22 cellular contexts compared by ENCODE assay signal in genomic region chr1:173114381-173114780, GRCh38.
DNase-seq lines count a peak whose midpoint lies in the region; ATAC-seq and TF ChIP-seq lines count a peak whose summit lies in the region.
"Had no signal": no experiment of that assay in that cellular context is flagged by ENCODE, and none has a peak within 500 bp of the region (broad histone marks: within the 10 kb centered on the region; RNA-seq: fewer than 3 reads in every experiment).

No MANE protein-coding gene starts in this region.

- no peaks in the 10 kb centered on the region for H3K36me3 ChIP-seq in gastroesophageal sphincter
- H3K36me3 ChIP-seq in skeletal muscle tissue (ENCODE audit: control insufficient read depth in 3 of 3, insufficient read depth in 3 of 3, low read length in 3 of 3): no peaks in the 10 kb centered on the region
- no peaks in the 10 kb centered on the region for H3K36me3 ChIP-seq in esophagus squamous epithelium

- intact Hi-C loops in dendritic cell treated with granulocyte-macrophage colony-stimulating factor and Interleukin-4, amounts not matched to agents 40 ng/mL and 50 ng/mL, for 4 days (cut with micrococcal nuclease): loop anchor here (5.0 kb wide), 1 partner anchor 97 kb away; no protein-coding TSS in a partner anchor
- intact Hi-C loops in esophagus squamous epithelium (cut with DNase I): no loop called here

- H3K27ac ChIP-seq in gastroesophageal sphincter: no peak overlapping the region
- H3K27ac ChIP-seq in skeletal muscle tissue (ENCODE audit: low read depth, low read length): peak overlapping the region; percentile 31
- H3K27ac ChIP-seq in esophagus squamous epithelium: no peak overlapping the region
- H3K27ac ChIP-seq: RWPE1 had no signal

- H3K4me3 ChIP-seq in gastroesophageal sphincter (no peak overlapping the region), skeletal muscle tissue (ENCODE audit: low read length in 3 of 3) (no peak overlapping the region), esophagus squamous epithelium (no peak overlapping the region)
- H3K4me3 ChIP-seq: GM23338 had no signal

- no peaks in the 10 kb centered on the region for H3K36me3 Mint-ChIP-seq in dendritic cell treated with granulocyte-macrophage colony-stimulating factor and Interleukin-4, amounts not matched to agents 40 ng/mL and 50 ng/mL, for 4 days (ENCODE audit: low read depth)

- 71% methylated on average over 2 of the region's 2 CpGs; no CpG with 5 or more reads in 1 of the 2 donors for WGBS in gastroesophageal sphincter (ENCODE audit: low coverage in 1 of 2), 2 donors
- WGBS in esophagus squamous epithelium, 2 donors: 22 to 41% methylated on average over 2 of the region's 2 CpGs

- peak; percentile 22 for ATAC-seq in gastroesophageal sphincter
- ATAC-seq: GM23338, HepG2, Panc1 had no signal

- peaks cover 68% of the 10 kb centered on the region for H3K4me1 Mint-ChIP-seq in dendritic cell treated with granulocyte-macrophage colony-stimulating factor and Interleukin-4, amounts not matched to agents 40 ng/mL and 50 ng/mL, for 4 days (ENCODE audit: low read depth)
- H3K4me1 Mint-ChIP-seq: GM23338, H9 had no signal

- H3K27ac Mint-ChIP-seq in dendritic cell treated with granulocyte-macrophage colony-stimulating factor and Interleukin-4, amounts not matched to agents 40 ng/mL and 50 ng/mL, for 4 days: peak overlapping the region; percentile 65
- H3K27ac Mint-ChIP-seq: CD4-positive, alpha-beta T cell; GM23338; H9 had no signal

- H3K27me3 ChIP-seq in gastroesophageal sphincter (no peaks in the 10 kb centered on the region), skeletal muscle tissue (ENCODE audit: control insufficient read depth in 3 of 3, insufficient read depth in 3 of 3, low read length in 3 of 3) (no peaks in the 10 kb centered on the region), esophagus squamous epithelium (no peaks in the 10 kb centered on the region)

- TF ChIP-seq POLR2A in gastroesophageal sphincter (IDR thresholded peaks at IDR 0.05): no peak
- TF ChIP-seq POLR2A in esophagus squamous epithelium (IDR thresholded peaks at IDR 0.05): no peak

- no peaks in the 10 kb centered on the region for H3K4me1 ChIP-seq in gastroesophageal sphincter
- H3K4me1 ChIP-seq in skeletal muscle tissue (ENCODE audit: control insufficient read depth in 3 of 3, insufficient read depth in 3 of 3, low read length in 3 of 3): no peaks in the 10 kb centered on the region
- peaks cover 0 to 35% (median 9%) of the 10 kb centered on the region in 3 donors for H3K4me1 ChIP-seq in esophagus squamous epithelium

- H3K9me3 Mint-ChIP-seq in dendritic cell treated with granulocyte-macrophage colony-stimulating factor and Interleukin-4, amounts not matched to agents 40 ng/mL and 50 ng/mL, for 4 days: peaks cover 8% of the 10 kb centered on the region
- H3K9me3 Mint-ChIP-seq: CD4-positive, alpha-beta T cell; H9 had no signal

- H3K9me3 ChIP-seq in gastroesophageal sphincter: no peaks in the 10 kb centered on the region
- no peaks in the 10 kb centered on the region for H3K9me3 ChIP-seq in skeletal muscle tissue (ENCODE audit: control insufficient read depth in 3 of 3, low read length in 3 of 3)
- H3K9me3 ChIP-seq in esophagus squamous epithelium: no peaks in the 10 kb centered on the region

- no peak for TF ChIP-seq EP300 in gastroesophageal sphincter (IDR thresholded peaks at IDR 0.05)

- DNase-seq in CD1c-positive myeloid dendritic cell (ENCODE audit: extremely low spot score): peak; percentile 46
- DNase-seq in NOMO-1 treated with DMSO at 0.1 percent for 48 hours (lab: John Stamatoyannopoulos, UW; ENCODE audit: unreplicated experiment): no peak
- no peak for DNase-seq in esophagus squamous epithelium (lab: John Stamatoyannopoulos, UW)
- no peak for DNase-seq in GDM1 (lab: John Stamatoyannopoulos, UW)
- DNase-seq: CD4-positive, alpha-beta T cell; H9; Kasumi-1; NCI-H1092 treated with DMSO at 0.1 percent for 48 hours; NCI-H1436; NCI-H187 treated with DMSO at 0.1 percent for 48 hours; NCI-H2107; NCI-H446 treated with DMSO at 0.1 percent for 48 hours; NCI-H526; NCI-H82; SHP77 had no signal

- H3K4me3 Mint-ChIP-seq in dendritic cell treated with granulocyte-macrophage colony-stimulating factor and Interleukin-4, amounts not matched to agents 40 ng/mL and 50 ng/mL, for 4 days: no peak overlapping the region
- H3K4me3 Mint-ChIP-seq: CD4-positive, alpha-beta T cell; GM23338; H9 had no signal

- TF ChIP-seq CTCF in gastroesophageal sphincter (IDR thresholded peaks at IDR 0.05) (no peak), esophagus squamous epithelium (IDR thresholded peaks at IDR 0.05) (no peak)

- H3K27me3 Mint-ChIP-seq in dendritic cell treated with granulocyte-macrophage colony-stimulating factor and Interleukin-4, amounts not matched to agents 40 ng/mL and 50 ng/mL, for 4 days: no peaks in the 10 kb centered on the region
- H3K27me3 Mint-ChIP-seq: CD4-positive, alpha-beta T cell had no signal

- H3K9ac ChIP-seq in skeletal muscle tissue (ENCODE audit: low read depth in 1 of 3, low read length in 3 of 3): no peak overlapping the region
